10 cellular contexts compared by ENCODE assay signal in genomic region chr3:15345608-15346137, GRCh38. TPM values are rescaled to one million over a fixed set of nuclear protein-coding genes. Genes with fewer than 3 reads are reported as not detected.
A peak's percentile ranks its signal among the peaks of the same experiment; 100 is the strongest.
DNase-seq lines count a peak whose midpoint lies in the region; ATAC-seq and TF ChIP-seq lines count a peak whose summit lies in the region.
"Had no signal": no experiment of that assay in that cellular context is flagged by ENCODE, and none has a peak within 500 bp of the region (broad histone marks: within the 10 kb centered on the region; RNA-seq: fewer than 3 reads in every experiment).

No MANE protein-coding gene starts in this region.

- H3K4me1 ChIP-seq in endocrine pancreas (ENCODE audit: control insufficient read depth, insufficient read depth, low read length) (no peaks in the 10 kb centered on the region), testis (peaks cover 16% of the 10 kb centered on the region), foreskin keratinocyte (peaks cover 3% of the 10 kb centered on the region)
- H3K4me1 ChIP-seq: parathyroid adenoma had no signal

- no peak overlapping the region for H3K9ac ChIP-seq in endocrine pancreas (ENCODE audit: control insufficient read depth, insufficient read depth, low read length)
- H3K9ac ChIP-seq: parathyroid adenoma had no signal

- H3K27ac ChIP-seq in testis (no peak overlapping the region), foreskin keratinocyte (no peak overlapping the region)
- H3K27ac ChIP-seq: parathyroid adenoma, suprapubic skin had no signal

- TF ChIP-seq CTCF in testis (IDR thresholded peaks at IDR 0.05) = no peak
- no peak for TF ChIP-seq CTCF in foreskin keratinocyte (conservative IDR thresholded peaks at IDR 0.05)

- H3K36me3 ChIP-seq in endocrine pancreas (ENCODE audit: control insufficient read depth, insufficient read depth, low read length) (no peaks in the 10 kb centered on the region), testis (ENCODE audit: low read depth, missing control alignments) (no peaks in the 10 kb centered on the region)
- H3K36me3 ChIP-seq: suprapubic skin had no signal

- H3K27me3 ChIP-seq in endocrine pancreas (ENCODE audit: control insufficient read depth, insufficient read depth, low read length) = no peaks in the 10 kb centered on the region
- no peaks in the 10 kb centered on the region for H3K27me3 ChIP-seq in testis
- peaks cover 19% of the 10 kb centered on the region for H3K27me3 ChIP-seq in foreskin keratinocyte
- H3K27me3 ChIP-seq: suprapubic skin had no signal

- peak overlapping the region; percentile 41 for H3K4me3 ChIP-seq in endocrine pancreas (ENCODE audit: control insufficient read depth, insufficient read depth, low read length)
- H3K4me3 ChIP-seq in testis = no peak overlapping the region
- H3K4me3 ChIP-seq: suprapubic skin had no signal

- DNase-seq in cerebellar cortex (ENCODE audit: low spot score) (no peak), testis (no peak), foreskin keratinocyte (no peak), DMS114 treated with DMSO at 0.1 percent for 48 hours (lab: John Stamatoyannopoulos, UW; ENCODE audit: unreplicated experiment) (no peak)

- ATAC-seq in GM18502 (IDR thresholded peaks at IDR 0.05; ENCODE audit: poor library complexity, unreplicated experiment) (peak; percentile 84), GM21360 (IDR thresholded peaks at IDR 0.05; ENCODE audit: unreplicated experiment) (peak; percentile 76), HG03196 (IDR thresholded peaks at IDR 0.05; ENCODE audit: unreplicated experiment) (peak; percentile 95), foreskin keratinocyte (no peak)

- 55 to 75% methylated on average over 4 of the region's 4 CpGs for WGBS in testis, 2 donors

- no peak for TF ChIP-seq POLR2A in testis (IDR thresholded peaks at IDR 0.05)

- intact Hi-C loops in testis (cut with DNase I; ENCODE audit: low total_unique reads) = no loop called here

- no peaks in the 10 kb centered on the region for H3K9me3 ChIP-seq in endocrine pancreas (ENCODE audit: control insufficient read depth, low read length)
- H3K9me3 ChIP-seq in testis = no peaks in the 10 kb centered on the region
- H3K9me3 ChIP-seq: suprapubic skin had no signal

RNA-seq across cellular contexts. Expression of gene SH3BP5, which starts 13.3 kb away (rescaled TPM):
- total RNA-seq in testis (100 to 1,000 TPM; 102 to 126 TPM), foreskin keratinocyte (10.0 and 11.2 TPM in 2 replicates)
- polyA plus RNA-seq in testis (ENCODE audit: insufficient read depth, low read depth, low replicate concordance) (86.7 TPM), foreskin keratinocyte (6.1 and 6.6 TPM in 2 replicates)
